Comparison of ENCODE assay signal across 21 cellular contexts in genomic region chr17:57569021-57569420, GRCh38.
DNase-seq lines count a peak whose midpoint lies in the region; ATAC-seq and TF ChIP-seq lines count a peak whose summit lies in the region.
"Had no signal": no experiment of that assay in that cellular context is flagged by ENCODE, and none has a peak within 500 bp of the region (broad histone marks: within the 10 kb centered on the region; RNA-seq: fewer than 3 reads in every experiment).

No MANE protein-coding gene starts in this region.

- H3K27ac ChIP-seq in Karpas-422 (ENCODE audit: low read length): 0 out of 2 replicates have a peak overlapping the region, but pooled peaks have one; percentile 24
- H3K27ac ChIP-seq: GM23248 had no signal

- H3K27me3 Mint-ChIP-seq in brain: no peaks in the 10 kb centered on the region
- H3K27me3 Mint-ChIP-seq: CD4-positive, alpha-beta T cell had no signal

- intact Hi-C loops in head of caudate nucleus (cut with DNase I): no loop called here

- no peak for TF ChIP-seq CTCF in brain (conservative IDR thresholded peaks at IDR 0.05)

- no peaks in the 10 kb centered on the region; the same call in 1 of the 2 replicates for H3K4me1 ChIP-seq in Karpas-422 (ENCODE audit: low read length)

- no peaks in the 10 kb centered on the region for H3K9me3 Mint-ChIP-seq in brain
- H3K9me3 Mint-ChIP-seq: CD4-positive, alpha-beta T cell; H9 had no signal

- H3K4me3 ChIP-seq in Karpas-422 (ENCODE audit: low read length): no peak overlapping the region
- H3K4me3 ChIP-seq: GM23248, MG63 had no signal

- H3K79me2 ChIP-seq in Karpas-422 (ENCODE audit: low read length): peaks cover 60% of the 10 kb centered on the region

- H3K9me3 ChIP-seq in Karpas-422 (ENCODE audit: low read length): no peaks in the 10 kb centered on the region
- H3K9me3 ChIP-seq: MG63 had no signal

- no peak overlapping the region for H3K9ac ChIP-seq in Karpas-422 (ENCODE audit: low read length)
- H3K9ac ChIP-seq: GM23248 had no signal

- no peaks in the 10 kb centered on the region for H4K20me1 ChIP-seq in Karpas-422 (ENCODE audit: insufficient read depth, low read depth, low read length)

- peak overlapping the region in 4 of 5 experiments; percentile 61 to 94 (median 84) for H3K27ac Mint-ChIP-seq in brain
- H3K27ac Mint-ChIP-seq: CD4-positive, alpha-beta T cell had no signal

- no peaks in the 10 kb centered on the region for H3K36me3 ChIP-seq in Karpas-422 (ENCODE audit: insufficient read depth, low read length)
- H3K36me3 ChIP-seq: MG63 had no signal

- no peaks in the 10 kb centered on the region for H3K9me2 ChIP-seq in Karpas-422 (replicated peaks; ENCODE audit: insufficient read depth, low read length)

- no peak overlapping the region for H2AFZ ChIP-seq in Karpas-422 (ENCODE audit: low read length)
- H2AFZ ChIP-seq: GM23248 had no signal

- peaks cover 96% of the 10 kb centered on the region for H3K4me1 Mint-ChIP-seq in brain

- no peaks in the 10 kb centered on the region for H3K27me3 ChIP-seq in Karpas-422 (ENCODE audit: low read length)
- H3K27me3 ChIP-seq: MG63 had no signal

- ATAC-seq in GM18907 (IDR thresholded peaks at IDR 0.05; ENCODE audit: unreplicated experiment): no peak
- ATAC-seq: Right ventricle myocardium inferior had no signal

- H3K36me3 Mint-ChIP-seq in brain: no peaks in the 10 kb centered on the region

- DNase-seq in Karpas-422 (no peak), NCI-H82 treated with DMSO at 0.1 percent for 48 hours (lab: John Stamatoyannopoulos, UW; ENCODE audit: unreplicated experiment) (peak; percentile 82), SIG-M5 (lab: John Stamatoyannopoulos, UW) (no peak), NCI-H1105 treated with DMSO at 0.1 percent for 48 hours (lab: John Stamatoyannopoulos, UW) (no peak), head of caudate nucleus (no peak)
- DNase-seq: CD4-positive, alpha-beta T cell; DMS53; EL; GF-D8; GM23248; H9; MG63; NCI-H1417 treated with DMSO at 0.1 percent for 48 hours; NCI-H1930; NCI-H2227 treated with DMSO at 0.1 percent for 48 hours; NCI-H510A; NCI-H774; OCI-M1 had no signal

- no peak overlapping the region for H3K4me3 Mint-ChIP-seq in brain
- H3K4me3 Mint-ChIP-seq: CD4-positive, alpha-beta T cell; H9 had no signal

- no peak overlapping the region for H3K4me2 ChIP-seq in Karpas-422 (ENCODE audit: low read depth, low read length, poor library complexity, severe bottlenecking)
